Comparison of ENCODE assay signal across 17 cellular contexts in genomic region chr11:33490842-33491370, GRCh38.
A peak's percentile ranks its signal among the peaks of the same experiment; 100 is the strongest.
DNase-seq lines count a peak whose midpoint lies in the region; ATAC-seq and TF ChIP-seq lines count a peak whose summit lies in the region.
"Had no signal": no experiment of that assay in that cellular context is flagged by ENCODE, and none has a peak within 500 bp of the region (broad histone marks: within the 10 kb centered on the region; RNA-seq: fewer than 3 reads in every experiment).

No MANE protein-coding gene starts in this region.

- no peak overlapping the region for H3K4me2 ChIP-seq in neural cell (ENCODE audit: low read length)

- H3K27me3 Mint-ChIP-seq in naive thymus-derived CD8-positive, alpha-beta T cell = peaks cover 14 to 27% (median 16%) of the 10 kb centered on the region in 5 donors

- H3K9me2 ChIP-seq in neural cell (ENCODE audit: insufficient read depth, low read length) = no peaks in the 10 kb centered on the region

- no peak overlapping the region for H3K9ac ChIP-seq in neural cell (ENCODE audit: low read length)

- peak; percentile 76 for TF ChIP-seq EP300 in neural cell (conservative IDR thresholded peaks at IDR 0.05; ENCODE audit: poor library complexity, severe bottlenecking)

- H3K4me1 Mint-ChIP-seq in naive thymus-derived CD8-positive, alpha-beta T cell = no peaks in the 10 kb centered on the region
- H3K4me1 Mint-ChIP-seq: IgD-negative memory B cell had no signal

- H3K36me3 ChIP-seq in RWPE2 (ENCODE audit: low read depth) (no peaks in the 10 kb centered on the region), neural cell (ENCODE audit: insufficient read depth, low read length) (no peaks in the 10 kb centered on the region)
- H3K36me3 ChIP-seq: SJCRH30 had no signal

- no peaks in the 10 kb centered on the region for H4K20me1 ChIP-seq in neural cell (ENCODE audit: insufficient read depth)

- H3K36me3 Mint-ChIP-seq in naive thymus-derived CD8-positive, alpha-beta T cell = no peaks in the 10 kb centered on the region
- H3K36me3 Mint-ChIP-seq: IgD-negative memory B cell had no signal

- no peak overlapping the region for H2AFZ ChIP-seq in neural cell (ENCODE audit: low read depth, low read length)

- DNase-seq in EH (ENCODE audit: low read depth) (peak; percentile 21), HT1080 (ENCODE audit: low read depth) (peak; percentile 21), RWPE2 (ENCODE audit: low spot score) (no peak), amniotic stem cell (lab: John Stamatoyannopoulos, UW) (no peak)
- no peak for DNase-seq in naive thymus-derived CD8-positive, alpha-beta T cell
- DNase-seq: COR-L47, Kasumi-1, NCI-H2029, NCI-H2227 treated with DMSO at 0.1 percent for 48 hours, NCI-H524, OCI-M1, RPMI8226, SJCRH30, T-helper 2 cell had no signal

- POLR2A ChIA-PET in naive thymus-derived CD8-positive, alpha-beta T cell (lab: Charles Lee) = no interaction called here

- no peak overlapping the region for H3K4me3 ChIP-seq in RWPE2 (ENCODE audit: severe bottlenecking)
- H3K4me3 ChIP-seq in neural cell (ENCODE audit: low read length) = no peak overlapping the region
- H3K4me3 ChIP-seq: SJCRH30 had no signal

- peaks cover 0 to 4% (median 0%) of the 10 kb centered on the region in 9 donors for H3K9me3 Mint-ChIP-seq in naive thymus-derived CD8-positive, alpha-beta T cell

- no peaks in the 10 kb centered on the region for H3F3A ChIP-seq in neural cell (ENCODE audit: insufficient read depth, low read length, poor library complexity, severe bottlenecking)

- H3K27ac ChIP-seq in RWPE2 (ENCODE audit: poor library complexity, severe bottlenecking) = no peak overlapping the region
- H3K27ac ChIP-seq in neural cell (ENCODE audit: low read length) = no peak overlapping the region
- H3K27ac ChIP-seq: SJCRH30 had no signal

- no peaks in the 10 kb centered on the region for H3K79me2 ChIP-seq in neural cell (replicated peaks; ENCODE audit: insufficient read depth, low read length)

- TF ChIP-seq CTCF in RWPE2 (IDR thresholded peaks at IDR 0.05; ENCODE audit: poor library complexity, severe bottlenecking) = no peak
- no peak for TF ChIP-seq CTCF in neural cell (IDR thresholded peaks at IDR 0.05; ENCODE audit: poor library complexity, severe bottlenecking)

- no peak overlapping the region for H3K27ac Mint-ChIP-seq in naive thymus-derived CD8-positive, alpha-beta T cell
- H3K27ac Mint-ChIP-seq: IgD-negative memory B cell had no signal

- no peak overlapping the region for H3K4me3 Mint-ChIP-seq in naive thymus-derived CD8-positive, alpha-beta T cell
- H3K4me3 Mint-ChIP-seq: IgD-negative memory B cell had no signal

- no peaks in the 10 kb centered on the region for H3K27me3 ChIP-seq in RWPE2 (ENCODE audit: insufficient read depth, poor library complexity, severe bottlenecking)
- H3K27me3 ChIP-seq in neural cell (ENCODE audit: insufficient read depth, low read depth, low read length) = no peaks in the 10 kb centered on the region
- H3K27me3 ChIP-seq: SJCRH30 had no signal

- no peak for TF ChIP-seq RAD21 in neural cell (conservative IDR thresholded peaks at IDR 0.05)

- ATAC-seq in RWPE2 (ENCODE audit: low read depth) = peak; percentile 60
- ATAC-seq in GM21447 (IDR thresholded peaks at IDR 0.05; ENCODE audit: unreplicated experiment) = no peak
- no peak for ATAC-seq in naive thymus-derived CD8-positive, alpha-beta T cell

- no peaks in the 10 kb centered on the region for H3K9me3 ChIP-seq in RWPE2 (ENCODE audit: severe bottlenecking)
- no peaks in the 10 kb centered on the region for H3K9me3 ChIP-seq in neural cell (ENCODE audit: low read length)
- H3K9me3 ChIP-seq: SJCRH30 had no signal

- no peaks in the 10 kb centered on the region for H3K4me1 ChIP-seq in RWPE2 (ENCODE audit: insufficient read depth, poor library complexity, severe bottlenecking)
- H3K4me1 ChIP-seq: SJCRH30 had no signal

TF ChIP-seq in neural cell, 6 proteins besides CTCF, POLR2A, EP300 and RAD21:
- no peak for TF ChIP-seq SMC3 (conservative IDR thresholded peaks at IDR 0.05; ENCODE audit: poor library complexity)
- peak; percentile 70 for TF ChIP-seq POLR2AphosphoS5 (IDR thresholded peaks at IDR 0.05)
- peak; percentile 21 for TF ChIP-seq MXI1 (conservative IDR thresholded peaks at IDR 0.05; ENCODE audit: poor library complexity, severe bottlenecking)
- TF ChIP-seq TAF1 (IDR thresholded peaks at IDR 0.05; ENCODE audit: low read depth) = no peak
- no peak for TF ChIP-seq EZH2 (IDR thresholded peaks at IDR 0.05; ENCODE audit: borderline replicate concordance, insufficient read depth, low read length, poor library complexity, severe bottlenecking)

Comparison
In these comparisons a context has a peak if more than half of its experiments do, and no peak if none do; other contexts are left out.
1. DNase-seq: peak in EH (single experiment) and HT1080 (single experiment); none in RWPE2 (single experiment), naive thymus-derived CD8-positive, alpha-beta T cell (0 of 10) and amniotic stem cell (single experiment).